1 cellular context compared by ENCODE assay signal in the genomic region with DNA sequence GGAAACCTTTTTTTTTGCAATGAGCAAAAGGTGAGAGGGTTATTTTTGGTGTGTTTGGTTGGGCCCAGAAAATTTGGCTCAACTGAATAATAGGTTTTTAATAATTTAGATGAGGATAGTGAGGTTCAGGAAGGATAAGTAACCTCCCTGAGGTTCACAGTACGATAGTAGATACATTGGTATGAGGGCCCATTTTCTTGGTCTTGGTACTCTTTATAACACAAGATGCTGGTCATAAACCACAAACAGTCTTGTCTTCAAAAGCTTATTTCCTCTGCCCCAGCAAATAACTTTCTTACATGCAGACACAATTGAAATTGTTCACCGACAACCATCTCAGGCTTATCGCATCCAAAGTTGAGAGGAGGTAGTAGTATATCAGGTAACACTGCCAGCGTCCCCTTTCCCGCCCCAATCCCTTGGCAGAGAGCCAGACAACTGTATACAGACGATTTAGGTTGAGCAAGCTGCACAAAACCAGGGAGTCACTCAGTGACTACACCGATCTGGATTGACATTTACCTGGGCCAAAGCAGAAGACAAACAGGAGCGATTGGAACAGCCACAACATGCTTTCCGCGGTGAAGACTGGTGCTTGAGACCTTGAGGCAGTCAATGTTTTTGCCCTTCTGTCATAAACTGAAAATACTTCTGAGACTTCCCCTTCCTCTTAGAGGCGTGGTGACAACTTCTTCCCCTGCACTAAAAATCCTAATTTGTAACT.
TF ChIP-seq lines count a peak whose summit lies in the region.

A gene (minus strand): TSS at position 634 of the 724 bp plus-strand sequence. CDS start 63 bp downstream, at position 571.

TF ChIP-seq in K562, 482 proteins besides CTCF, POLR2A, EP300 and RAD21 (continued from another document and continues in another):
- TF ChIP-seq, protein P1, sequence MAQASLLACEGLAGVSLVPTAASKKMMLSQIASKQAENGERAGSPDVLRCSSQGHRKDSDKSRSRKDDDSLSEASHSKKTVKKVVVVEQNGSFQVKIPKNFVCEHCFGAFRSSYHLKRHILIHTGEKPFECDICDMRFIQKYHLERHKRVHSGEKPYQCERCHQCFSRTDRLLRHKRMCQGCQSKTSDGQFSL (CRISPR knock-in tag; IDR thresholded peaks at IDR 0.05) = no peak
- TF ChIP-seq, protein P1 (tag; IDR thresholded peaks at IDR 0.05) = no peak
- TF ChIP-seq CC2D1A (IDR thresholded peaks at IDR 0.05) = no peak
- TF ChIP-seq BCOR (IDR thresholded peaks at IDR 0.05) = peak; percentile 42; the same call in 1 of the 2 replicates
- TF ChIP-seq CBX3 (IDR thresholded peaks at IDR 0.05; ENCODE audit: borderline replicate concordance in 1 of 2, low read length in 2 of 2) = peak in 1 of 2 experiments; percentile 53; a peak in 1 of 3 replicates
- no peak for TF ChIP-seq ZNF644 (tag; IDR thresholded peaks at IDR 0.05; ENCODE audit: low read depth)
- peak; percentile 50; the same call in 1 of the 2 replicates for TF ChIP-seq CXXC5 (CRISPR knock-in tag; IDR thresholded peaks at IDR 0.05)
- TF ChIP-seq CBFA2T2 (conservative IDR thresholded peaks at IDR 0.05) = peak; percentile 9; the same call in 1 of the 2 replicates
- TF ChIP-seq ZNF445 (CRISPR knock-in tag; IDR thresholded peaks at IDR 0.05; ENCODE audit: low read depth) = no peak
- TF ChIP-seq POLR2B (IDR thresholded peaks at IDR 0.05; ENCODE audit: low read depth, partially characterized antibody) = no peak
- TF ChIP-seq NCOA4 (IDR thresholded peaks at IDR 0.05; ENCODE audit: partially characterized antibody) = no peak
- TF ChIP-seq, protein P2, sequence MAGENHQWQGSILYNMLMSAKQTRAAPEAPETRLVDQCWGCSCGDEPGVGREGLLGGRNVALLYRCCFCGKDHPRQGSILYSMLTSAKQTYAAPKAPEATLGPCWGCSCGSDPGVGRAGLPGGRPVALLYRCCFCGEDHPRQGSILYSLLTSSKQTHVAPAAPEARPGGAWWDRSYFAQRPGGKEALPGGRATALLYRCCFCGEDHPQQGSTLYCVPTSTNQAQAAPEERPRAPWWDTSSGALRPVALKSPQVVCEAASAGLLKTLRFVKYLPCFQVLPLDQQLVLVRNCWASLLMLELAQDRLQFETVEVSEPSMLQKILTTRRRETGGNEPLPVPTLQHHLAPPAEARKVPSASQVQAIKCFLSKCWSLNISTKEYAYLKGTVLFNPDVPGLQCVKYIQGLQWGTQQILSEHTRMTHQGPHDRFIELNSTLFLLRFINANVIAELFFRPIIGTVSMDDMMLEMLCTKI (IDR thresholded peaks at IDR 0.05; ENCODE audit: partially characterized antibody) = no peak
- TF ChIP-seq RAD51 (IDR thresholded peaks at IDR 0.05; ENCODE audit: borderline replicate concordance, low read depth) = no peak
- TF ChIP-seq, protein P3, sequence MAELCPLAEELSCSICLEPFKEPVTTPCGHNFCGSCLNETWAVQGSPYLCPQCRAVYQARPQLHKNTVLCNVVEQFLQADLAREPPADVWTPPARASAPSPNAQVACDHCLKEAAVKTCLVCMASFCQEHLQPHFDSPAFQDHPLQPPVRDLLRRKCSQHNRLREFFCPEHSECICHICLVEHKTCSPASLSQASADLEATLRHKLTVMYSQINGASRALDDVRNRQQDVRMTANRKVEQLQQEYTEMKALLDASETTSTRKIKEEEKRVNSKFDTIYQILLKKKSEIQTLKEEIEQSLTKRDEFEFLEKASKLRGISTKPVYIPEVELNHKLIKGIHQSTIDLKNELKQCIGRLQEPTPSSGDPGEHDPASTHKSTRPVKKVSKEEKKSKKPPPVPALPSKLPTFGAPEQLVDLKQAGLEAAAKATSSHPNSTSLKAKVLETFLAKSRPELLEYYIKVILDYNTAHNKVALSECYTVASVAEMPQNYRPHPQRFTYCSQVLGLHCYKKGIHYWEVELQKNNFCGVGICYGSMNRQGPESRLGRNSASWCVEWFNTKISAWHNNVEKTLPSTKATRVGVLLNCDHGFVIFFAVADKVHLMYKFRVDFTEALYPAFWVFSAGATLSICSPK (IDR thresholded peaks at IDR 0.05; ENCODE audit: borderline replicate concordance) = no peak
- no peak for TF ChIP-seq PTBP1 (IDR thresholded peaks at IDR 0.05; ENCODE audit: low read depth, low read length)
- TF ChIP-seq, protein P4, sequence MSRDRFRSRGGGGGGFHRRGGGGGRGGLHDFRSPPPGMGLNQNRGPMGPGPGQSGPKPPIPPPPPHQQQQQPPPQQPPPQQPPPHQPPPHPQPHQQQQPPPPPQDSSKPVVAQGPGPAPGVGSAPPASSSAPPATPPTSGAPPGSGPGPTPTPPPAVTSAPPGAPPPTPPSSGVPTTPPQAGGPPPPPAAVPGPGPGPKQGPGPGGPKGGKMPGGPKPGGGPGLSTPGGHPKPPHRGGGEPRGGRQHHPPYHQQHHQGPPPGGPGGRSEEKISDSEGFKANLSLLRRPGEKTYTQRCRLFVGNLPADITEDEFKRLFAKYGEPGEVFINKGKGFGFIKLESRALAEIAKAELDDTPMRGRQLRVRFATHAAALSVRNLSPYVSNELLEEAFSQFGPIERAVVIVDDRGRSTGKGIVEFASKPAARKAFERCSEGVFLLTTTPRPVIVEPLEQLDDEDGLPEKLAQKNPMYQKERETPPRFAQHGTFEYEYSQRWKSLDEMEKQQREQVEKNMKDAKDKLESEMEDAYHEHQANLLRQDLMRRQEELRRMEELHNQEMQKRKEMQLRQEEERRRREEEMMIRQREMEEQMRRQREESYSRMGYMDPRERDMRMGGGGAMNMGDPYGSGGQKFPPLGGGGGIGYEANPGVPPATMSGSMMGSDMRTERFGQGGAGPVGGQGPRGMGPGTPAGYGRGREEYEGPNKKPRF (IDR thresholded peaks at IDR 0.05; ENCODE audit: low read depth, low read length) = no peak
- peak; percentile 59; the same call in 1 of the 2 replicates for TF ChIP-seq ARID1B (IDR thresholded peaks at IDR 0.05)
- TF ChIP-seq ZBTB7A (IDR thresholded peaks at IDR 0.05; ENCODE audit: borderline replicate concordance, control insufficient read depth, low read depth, low read length) = no peak
- TF ChIP-seq MED1 (CRISPR knock-in tag; IDR thresholded peaks at IDR 0.05; ENCODE audit: borderline replicate concordance) = no peak
- TF ChIP-seq, protein P5, sequence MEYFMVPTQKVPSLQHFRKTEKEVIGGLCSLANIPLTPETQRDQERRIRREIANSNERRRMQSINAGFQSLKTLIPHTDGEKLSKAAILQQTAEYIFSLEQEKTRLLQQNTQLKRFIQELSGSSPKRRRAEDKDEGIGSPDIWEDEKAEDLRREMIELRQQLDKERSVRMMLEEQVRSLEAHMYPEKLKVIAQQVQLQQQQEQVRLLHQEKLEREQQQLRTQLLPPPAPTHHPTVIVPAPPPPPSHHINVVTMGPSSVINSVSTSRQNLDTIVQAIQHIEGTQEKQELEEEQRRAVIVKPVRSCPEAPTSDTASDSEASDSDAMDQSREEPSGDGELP (CRISPR knock-in tag; IDR thresholded peaks at IDR 0.05; ENCODE audit: borderline replicate concordance) = no peak
- TF ChIP-seq TBL1XR1 (IDR thresholded peaks at IDR 0.05; ENCODE audit: low read length in 2 of 2) = no peak
- TF ChIP-seq, protein P6, sequence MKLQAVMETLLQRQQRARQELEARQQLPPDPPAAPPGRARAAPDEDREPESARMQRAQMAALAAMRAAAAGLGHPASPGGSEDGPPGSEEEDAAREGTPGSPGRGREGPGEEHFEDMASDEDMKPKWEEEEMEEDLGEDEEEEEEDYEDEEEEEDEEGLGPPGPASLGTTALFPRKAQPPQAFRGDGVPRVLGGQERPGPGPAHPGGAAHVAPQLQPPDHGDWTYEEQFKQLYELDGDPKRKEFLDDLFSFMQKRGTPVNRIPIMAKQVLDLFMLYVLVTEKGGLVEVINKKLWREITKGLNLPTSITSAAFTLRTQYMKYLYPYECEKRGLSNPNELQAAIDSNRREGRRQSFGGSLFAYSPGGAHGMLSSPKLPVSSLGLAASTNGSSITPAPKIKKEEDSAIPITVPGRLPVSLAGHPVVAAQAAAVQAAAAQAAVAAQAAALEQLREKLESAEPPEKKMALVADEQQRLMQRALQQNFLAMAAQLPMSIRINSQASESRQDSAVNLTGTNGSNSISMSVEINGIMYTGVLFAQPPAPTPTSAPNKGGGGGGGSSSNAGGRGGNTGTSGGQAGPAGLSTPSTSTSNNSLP (IDR thresholded peaks at IDR 0.05; ENCODE audit: borderline replicate concordance, low read depth, low read length) = no peak
- no peak for TF ChIP-seq ZNF408 (CRISPR knock-in tag; IDR thresholded peaks at IDR 0.05; ENCODE audit: low read depth)
- no peak for TF ChIP-seq NELFE (IDR thresholded peaks at IDR 0.05; ENCODE audit: insufficient read depth, insufficient read length)
- 0 out of 2 replicates have a peak, but pooled peaks have one; percentile 32 for TF ChIP-seq MTA3 (IDR thresholded peaks at IDR 0.05; ENCODE audit: borderline replicate concordance)
- no peak for TF ChIP-seq MCM2 (IDR thresholded peaks at IDR 0.05; ENCODE audit: low read depth)
- TF ChIP-seq, protein P7, sequence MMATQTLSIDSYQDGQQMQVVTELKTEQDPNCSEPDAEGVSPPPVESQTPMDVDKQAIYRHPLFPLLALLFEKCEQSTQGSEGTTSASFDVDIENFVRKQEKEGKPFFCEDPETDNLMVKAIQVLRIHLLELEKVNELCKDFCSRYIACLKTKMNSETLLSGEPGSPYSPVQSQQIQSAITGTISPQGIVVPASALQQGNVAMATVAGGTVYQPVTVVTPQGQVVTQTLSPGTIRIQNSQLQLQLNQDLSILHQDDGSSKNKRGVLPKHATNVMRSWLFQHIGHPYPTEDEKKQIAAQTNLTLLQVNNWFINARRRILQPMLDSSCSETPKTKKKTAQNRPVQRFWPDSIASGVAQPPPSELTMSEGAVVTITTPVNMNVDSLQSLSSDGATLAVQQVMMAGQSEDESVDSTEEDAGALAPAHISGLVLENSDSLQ (IDR thresholded peaks at IDR 0.05) = peak; percentile 50; the same call in 1 of the 2 replicates
- no peak for TF ChIP-seq SIN3B (IDR thresholded peaks at IDR 0.05; ENCODE audit: low read depth)
- TF ChIP-seq, protein P8, sequence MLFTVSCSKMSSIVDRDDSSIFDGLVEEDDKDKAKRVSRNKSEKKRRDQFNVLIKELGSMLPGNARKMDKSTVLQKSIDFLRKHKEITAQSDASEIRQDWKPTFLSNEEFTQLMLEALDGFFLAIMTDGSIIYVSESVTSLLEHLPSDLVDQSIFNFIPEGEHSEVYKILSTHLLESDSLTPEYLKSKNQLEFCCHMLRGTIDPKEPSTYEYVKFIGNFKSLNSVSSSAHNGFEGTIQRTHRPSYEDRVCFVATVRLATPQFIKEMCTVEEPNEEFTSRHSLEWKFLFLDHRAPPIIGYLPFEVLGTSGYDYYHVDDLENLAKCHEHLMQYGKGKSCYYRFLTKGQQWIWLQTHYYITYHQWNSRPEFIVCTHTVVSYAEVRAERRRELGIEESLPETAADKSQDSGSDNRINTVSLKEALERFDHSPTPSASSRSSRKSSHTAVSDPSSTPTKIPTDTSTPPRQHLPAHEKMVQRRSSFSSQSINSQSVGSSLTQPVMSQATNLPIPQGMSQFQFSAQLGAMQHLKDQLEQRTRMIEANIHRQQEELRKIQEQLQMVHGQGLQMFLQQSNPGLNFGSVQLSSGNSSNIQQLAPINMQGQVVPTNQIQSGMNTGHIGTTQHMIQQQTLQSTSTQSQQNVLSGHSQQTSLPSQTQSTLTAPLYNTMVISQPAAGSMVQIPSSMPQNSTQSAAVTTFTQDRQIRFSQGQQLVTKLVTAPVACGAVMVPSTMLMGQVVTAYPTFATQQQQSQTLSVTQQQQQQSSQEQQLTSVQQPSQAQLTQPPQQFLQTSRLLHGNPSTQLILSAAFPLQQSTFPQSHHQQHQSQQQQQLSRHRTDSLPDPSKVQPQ (CRISPR knock-in tag; IDR thresholded peaks at IDR 0.05; ENCODE audit: borderline replicate concordance) = no peak
- TF ChIP-seq, protein P9, sequence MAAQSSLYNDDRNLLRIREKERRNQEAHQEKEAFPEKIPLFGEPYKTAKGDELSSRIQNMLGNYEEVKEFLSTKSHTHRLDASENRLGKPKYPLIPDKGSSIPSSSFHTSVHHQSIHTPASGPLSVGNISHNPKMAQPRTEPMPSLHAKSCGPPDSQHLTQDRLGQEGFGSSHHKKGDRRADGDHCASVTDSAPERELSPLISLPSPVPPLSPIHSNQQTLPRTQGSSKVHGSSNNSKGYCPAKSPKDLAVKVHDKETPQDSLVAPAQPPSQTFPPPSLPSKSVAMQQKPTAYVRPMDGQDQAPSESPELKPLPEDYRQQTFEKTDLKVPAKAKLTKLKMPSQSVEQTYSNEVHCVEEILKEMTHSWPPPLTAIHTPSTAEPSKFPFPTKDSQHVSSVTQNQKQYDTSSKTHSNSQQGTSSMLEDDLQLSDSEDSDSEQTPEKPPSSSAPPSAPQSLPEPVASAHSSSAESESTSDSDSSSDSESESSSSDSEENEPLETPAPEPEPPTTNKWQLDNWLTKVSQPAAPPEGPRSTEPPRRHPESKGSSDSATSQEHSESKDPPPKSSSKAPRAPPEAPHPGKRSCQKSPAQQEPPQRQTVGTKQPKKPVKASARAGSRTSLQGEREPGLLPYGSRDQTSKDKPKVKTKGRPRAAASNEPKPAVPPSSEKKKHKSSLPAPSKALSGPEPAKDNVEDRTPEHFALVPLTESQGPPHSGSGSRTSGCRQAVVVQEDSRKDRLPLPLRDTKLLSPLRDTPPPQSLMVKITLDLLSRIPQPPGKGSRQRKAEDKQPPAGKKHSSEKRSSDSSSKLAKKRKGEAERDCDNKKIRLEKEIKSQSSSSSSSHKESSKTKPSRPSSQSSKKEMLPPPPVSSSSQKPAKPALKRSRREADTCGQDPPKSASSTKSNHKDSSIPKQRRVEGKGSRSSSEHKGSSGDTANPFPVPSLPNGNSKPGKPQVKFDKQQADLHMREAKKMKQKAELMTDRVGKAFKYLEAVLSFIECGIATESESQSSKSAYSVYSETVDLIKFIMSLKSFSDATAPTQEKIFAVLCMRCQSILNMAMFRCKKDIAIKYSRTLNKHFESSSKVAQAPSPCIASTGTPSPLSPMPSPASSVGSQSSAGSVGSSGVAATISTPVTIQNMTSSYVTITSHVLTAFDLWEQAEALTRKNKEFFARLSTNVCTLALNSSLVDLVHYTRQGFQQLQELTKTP (IDR thresholded peaks at IDR 0.05; ENCODE audit: low read depth in 1 of 2, partially characterized antibody in 2 of 2) = no peak
- no peak for TF ChIP-seq FIP1L1 (IDR thresholded peaks at IDR 0.05; ENCODE audit: low read depth, low read length, poor library complexity, severe bottlenecking)
- TF ChIP-seq, protein P10, sequence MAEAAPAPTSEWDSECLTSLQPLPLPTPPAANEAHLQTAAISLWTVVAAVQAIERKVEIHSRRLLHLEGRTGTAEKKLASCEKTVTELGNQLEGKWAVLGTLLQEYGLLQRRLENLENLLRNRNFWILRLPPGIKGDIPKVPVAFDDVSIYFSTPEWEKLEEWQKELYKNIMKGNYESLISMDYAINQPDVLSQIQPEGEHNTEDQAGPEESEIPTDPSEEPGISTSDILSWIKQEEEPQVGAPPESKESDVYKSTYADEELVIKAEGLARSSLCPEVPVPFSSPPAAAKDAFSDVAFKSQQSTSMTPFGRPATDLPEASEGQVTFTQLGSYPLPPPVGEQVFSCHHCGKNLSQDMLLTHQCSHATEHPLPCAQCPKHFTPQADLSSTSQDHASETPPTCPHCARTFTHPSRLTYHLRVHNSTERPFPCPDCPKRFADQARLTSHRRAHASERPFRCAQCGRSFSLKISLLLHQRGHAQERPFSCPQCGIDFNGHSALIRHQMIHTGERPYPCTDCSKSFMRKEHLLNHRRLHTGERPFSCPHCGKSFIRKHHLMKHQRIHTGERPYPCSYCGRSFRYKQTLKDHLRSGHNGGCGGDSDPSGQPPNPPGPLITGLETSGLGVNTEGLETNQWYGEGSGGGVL (CRISPR knock-in tag; IDR thresholded peaks at IDR 0.05) = no peak
